ENCODE assay signal across 8 cellular contexts in the genomic region with DNA sequence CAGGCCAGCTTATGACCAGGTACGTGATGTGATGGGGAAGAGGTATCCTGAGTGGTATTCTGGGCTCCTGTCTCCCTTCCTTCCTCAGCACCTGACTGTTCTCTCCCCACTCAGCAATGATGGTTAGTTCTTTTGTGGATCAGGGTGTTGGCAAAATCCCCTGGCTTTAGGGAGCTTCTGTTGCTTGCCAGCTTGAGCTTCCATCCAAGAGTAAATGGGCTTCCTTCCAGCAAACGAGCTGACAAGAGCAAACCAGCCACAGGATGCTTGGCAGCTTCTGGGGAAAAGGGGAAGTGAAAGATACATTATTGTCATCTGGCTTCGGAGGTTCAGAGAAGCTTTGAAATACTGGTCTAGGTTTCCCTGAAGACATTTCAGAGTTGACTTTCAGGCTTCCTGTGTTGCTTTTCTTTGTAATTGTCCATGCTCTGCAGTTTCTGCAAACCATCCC. TPM values are rescaled to one million over a fixed set of nuclear protein-coding genes. Genes with fewer than 3 reads are reported as not detected.
DNase-seq lines count a peak whose midpoint lies in the region; ATAC-seq and TF ChIP-seq lines count a peak whose summit lies in the region.

No MANE protein-coding gene starts in this region.

- no peak overlapping the region for H2AFZ ChIP-seq in neural progenitor cell (replicated peaks)

- CTCF ChIA-PET in RWPE1 (lab: Yijun Ruan, JAX) (interaction anchor here (0.5 to 0.8 kb wide), 2 partner anchors 11 to 117 kb away, joined by 3 to 10 read pairs; no protein-coding TSS in a partner anchor), HEK293T (lab: Yijun Ruan, JAX) (no interaction called here)

- no peak overlapping the region for H3K9ac ChIP-seq in neural progenitor cell

- intact Hi-C loops in CD14-positive monocyte (cut with micrococcal nuclease): loop anchor here (5.0 to 10.0 kb wide), 3 partner anchors 34 to 428 kb away; no protein-coding TSS in a partner anchor

- H3K27me3 ChIP-seq in neural progenitor cell: peaks cover 32% of the 10 kb centered on the region

- TF ChIP-seq CTCF in CD14-positive monocyte (IDR thresholded peaks at IDR 0.05) (no peak), RWPE1 (conservative IDR thresholded peaks at IDR 0.05; ENCODE audit: low read depth) (no peak), neural progenitor cell (IDR thresholded peaks at IDR 0.05) (no peak)

- H3K9me3 ChIP-seq in neural progenitor cell (ENCODE audit: low read depth): no peaks in the 10 kb centered on the region

- no peaks in the 10 kb centered on the region for H3K79me2 ChIP-seq in neural progenitor cell (ENCODE audit: low read depth)

- H3K4me2 ChIP-seq in neural progenitor cell: no peak overlapping the region

- H3K4me1 Mint-ChIP-seq in CD14-positive monocyte (peaks cover 77% of the 10 kb centered on the region), neural progenitor cell (peaks cover 46% of the 10 kb centered on the region)

- H3K4me1 ChIP-seq in neural progenitor cell: peaks cover 43% of the 10 kb centered on the region

- H3K9me3 Mint-ChIP-seq in CD14-positive monocyte (peaks cover 0 to 10% (median 7%) of the 10 kb centered on the region in 7 donors), neural progenitor cell (no peaks in the 10 kb centered on the region)

- H3K4me3 Mint-ChIP-seq in CD14-positive monocyte: peak overlapping the region; percentile 62 to 78
- H3K4me3 Mint-ChIP-seq in neural progenitor cell: no peak overlapping the region

- ATAC-seq in GM19025 (IDR thresholded peaks at IDR 0.05; ENCODE audit: low read depth, unreplicated experiment): peak; percentile 21
- peak; percentile 42 for ATAC-seq in HG03159 (IDR thresholded peaks at IDR 0.05; ENCODE audit: unreplicated experiment)

- peaks cover 23 to 60% of the 10 kb centered on the region in 2 donors for H3K36me3 Mint-ChIP-seq in CD14-positive monocyte
- no peaks in the 10 kb centered on the region for H3K36me3 Mint-ChIP-seq in neural progenitor cell

- no peaks in the 10 kb centered on the region for H3K36me3 ChIP-seq in neural progenitor cell

- POLR2A ChIA-PET in RWPE1 (lab: Yijun Ruan, JAX; ENCODE audit: low non-redundant PET): interaction anchor here (0.6 kb wide), 1 partner anchor 149 kb away, joined by 6 read pairs; no protein-coding TSS in a partner anchor
- POLR2A ChIA-PET in HEK293T (lab: Yijun Ruan, JAX): no interaction called here

- peaks cover 6% of the 10 kb centered on the region for H4K20me1 ChIP-seq in neural progenitor cell (ENCODE audit: low read depth)

- peak; percentile 74 for DNase-seq in CD14-positive monocyte (ENCODE audit: low spot score)
- no peak for DNase-seq in RWPE1 (ENCODE audit: low spot score)
- peak; percentile 49 for DNase-seq in dermis blood vessel endothelial cell
- DNase-seq in myocyte (ENCODE audit: low read depth): peak; percentile 84
- no peak for DNase-seq in neural progenitor cell (ENCODE audit: low spot score)
- DNase-seq in HEK293T (ENCODE audit: extremely low spot score): no peak

- peaks cover 25% of the 10 kb centered on the region for H3F3A ChIP-seq in neural progenitor cell (ENCODE audit: low read depth)

- no peak overlapping the region for H3K4me3 ChIP-seq in neural progenitor cell

- H3K27me3 Mint-ChIP-seq in CD14-positive monocyte (ENCODE audit: low read depth in 3 of 3) (peaks cover 28 to 33% (median 29%) of the 10 kb centered on the region in 3 donors), neural progenitor cell (ENCODE audit: insufficient read depth, low read depth) (peaks cover 19% of the 10 kb centered on the region)

- peak overlapping the region; percentile 65 for H3K27ac ChIP-seq in RWPE1
- H3K27ac ChIP-seq in neural progenitor cell: no peak overlapping the region

- H3K27ac Mint-ChIP-seq in CD14-positive monocyte: peak overlapping the region; percentile 93 to 97 (median 96)
- no peak overlapping the region for H3K27ac Mint-ChIP-seq in neural progenitor cell

TF ChIP-seq in HEK293T, 16 proteins besides CTCF, POLR2A, EP300 and RAD21:
- TF ChIP-seq HDGF (IDR thresholded peaks at IDR 0.05; ENCODE audit: borderline replicate concordance): no peak
TF ChIP-seq in HEK293T: peak in this region for 0.

RNA-seq across cellular contexts. Expression of a gene that starts 5.2 kb away (rescaled TPM):
- 1 to 10 TPM; 2.0 to 3.9 TPM for polyA plus RNA-seq in CD14-positive monocyte
- total RNA-seq in dermis blood vessel endothelial cell (20.9 and 31.3 TPM in 2 replicates), myocyte (6.4 and 10.0 TPM in 2 replicates), neural progenitor cell (ENCODE audit: low replicate concordance) (0.34 and 1.5 TPM in 2 replicates)
- 6.1 TPM for polyA plus RNA-seq in myocyte (2012)

Comparison
In these comparisons a context has a peak if more than half of its experiments do, and no peak if none do; other contexts are left out.
1. DNase-seq: peak in CD14-positive monocyte (single experiment), dermis blood vessel endothelial cell (single experiment) and myocyte (single experiment); none in RWPE1 (single experiment), neural progenitor cell (single experiment) and HEK293T (single experiment).